1 cellular context compared by ENCODE assay signal in the genomic region with DNA sequence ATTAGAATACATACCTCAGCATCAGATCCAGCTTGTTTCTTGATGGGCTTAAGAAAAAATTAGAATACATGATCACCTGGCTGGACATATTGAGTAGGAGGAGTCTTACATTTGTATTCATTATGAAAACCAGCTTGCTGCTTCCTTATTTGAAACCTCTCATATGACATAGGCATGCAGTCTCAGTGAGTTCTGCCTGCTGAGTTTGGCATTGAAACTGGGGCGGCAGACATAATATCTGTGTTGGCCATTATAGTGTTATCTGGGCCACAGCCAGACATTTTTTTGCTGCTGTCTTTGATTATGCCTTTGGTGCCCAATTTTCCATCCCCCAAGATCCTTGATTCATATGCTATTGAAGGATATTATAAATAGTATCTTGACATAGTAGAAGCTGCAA.
TF ChIP-seq lines count a peak whose summit lies in the region.

No MANE protein-coding gene starts in this region.

TF ChIP-seq in GM23338, 12 proteins besides CTCF, POLR2A, EP300 and RAD21 (continued from another document):
- TF ChIP-seq, protein P1, sequence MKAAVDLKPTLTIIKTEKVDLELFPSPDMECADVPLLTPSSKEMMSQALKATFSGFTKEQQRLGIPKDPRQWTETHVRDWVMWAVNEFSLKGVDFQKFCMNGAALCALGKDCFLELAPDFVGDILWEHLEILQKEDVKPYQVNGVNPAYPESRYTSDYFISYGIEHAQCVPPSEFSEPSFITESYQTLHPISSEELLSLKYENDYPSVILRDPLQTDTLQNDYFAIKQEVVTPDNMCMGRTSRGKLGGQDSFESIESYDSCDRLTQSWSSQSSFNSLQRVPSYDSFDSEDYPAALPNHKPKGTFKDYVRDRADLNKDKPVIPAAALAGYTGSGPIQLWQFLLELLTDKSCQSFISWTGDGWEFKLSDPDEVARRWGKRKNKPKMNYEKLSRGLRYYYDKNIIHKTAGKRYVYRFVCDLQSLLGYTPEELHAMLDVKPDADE (IDR thresholded peaks at IDR 0.05): no peak
- TF ChIP-seq JUNB (IDR thresholded peaks at IDR 0.05; ENCODE audit: unreplicated experiment) (no peak), STAT1 (IDR thresholded peaks at IDR 0.05; ENCODE audit: unreplicated experiment) (no peak), POLR2AphosphoS5 (IDR thresholded peaks at IDR 0.05; ENCODE audit: low read depth) (no peak)
- TF ChIP-seq, protein P2, sequence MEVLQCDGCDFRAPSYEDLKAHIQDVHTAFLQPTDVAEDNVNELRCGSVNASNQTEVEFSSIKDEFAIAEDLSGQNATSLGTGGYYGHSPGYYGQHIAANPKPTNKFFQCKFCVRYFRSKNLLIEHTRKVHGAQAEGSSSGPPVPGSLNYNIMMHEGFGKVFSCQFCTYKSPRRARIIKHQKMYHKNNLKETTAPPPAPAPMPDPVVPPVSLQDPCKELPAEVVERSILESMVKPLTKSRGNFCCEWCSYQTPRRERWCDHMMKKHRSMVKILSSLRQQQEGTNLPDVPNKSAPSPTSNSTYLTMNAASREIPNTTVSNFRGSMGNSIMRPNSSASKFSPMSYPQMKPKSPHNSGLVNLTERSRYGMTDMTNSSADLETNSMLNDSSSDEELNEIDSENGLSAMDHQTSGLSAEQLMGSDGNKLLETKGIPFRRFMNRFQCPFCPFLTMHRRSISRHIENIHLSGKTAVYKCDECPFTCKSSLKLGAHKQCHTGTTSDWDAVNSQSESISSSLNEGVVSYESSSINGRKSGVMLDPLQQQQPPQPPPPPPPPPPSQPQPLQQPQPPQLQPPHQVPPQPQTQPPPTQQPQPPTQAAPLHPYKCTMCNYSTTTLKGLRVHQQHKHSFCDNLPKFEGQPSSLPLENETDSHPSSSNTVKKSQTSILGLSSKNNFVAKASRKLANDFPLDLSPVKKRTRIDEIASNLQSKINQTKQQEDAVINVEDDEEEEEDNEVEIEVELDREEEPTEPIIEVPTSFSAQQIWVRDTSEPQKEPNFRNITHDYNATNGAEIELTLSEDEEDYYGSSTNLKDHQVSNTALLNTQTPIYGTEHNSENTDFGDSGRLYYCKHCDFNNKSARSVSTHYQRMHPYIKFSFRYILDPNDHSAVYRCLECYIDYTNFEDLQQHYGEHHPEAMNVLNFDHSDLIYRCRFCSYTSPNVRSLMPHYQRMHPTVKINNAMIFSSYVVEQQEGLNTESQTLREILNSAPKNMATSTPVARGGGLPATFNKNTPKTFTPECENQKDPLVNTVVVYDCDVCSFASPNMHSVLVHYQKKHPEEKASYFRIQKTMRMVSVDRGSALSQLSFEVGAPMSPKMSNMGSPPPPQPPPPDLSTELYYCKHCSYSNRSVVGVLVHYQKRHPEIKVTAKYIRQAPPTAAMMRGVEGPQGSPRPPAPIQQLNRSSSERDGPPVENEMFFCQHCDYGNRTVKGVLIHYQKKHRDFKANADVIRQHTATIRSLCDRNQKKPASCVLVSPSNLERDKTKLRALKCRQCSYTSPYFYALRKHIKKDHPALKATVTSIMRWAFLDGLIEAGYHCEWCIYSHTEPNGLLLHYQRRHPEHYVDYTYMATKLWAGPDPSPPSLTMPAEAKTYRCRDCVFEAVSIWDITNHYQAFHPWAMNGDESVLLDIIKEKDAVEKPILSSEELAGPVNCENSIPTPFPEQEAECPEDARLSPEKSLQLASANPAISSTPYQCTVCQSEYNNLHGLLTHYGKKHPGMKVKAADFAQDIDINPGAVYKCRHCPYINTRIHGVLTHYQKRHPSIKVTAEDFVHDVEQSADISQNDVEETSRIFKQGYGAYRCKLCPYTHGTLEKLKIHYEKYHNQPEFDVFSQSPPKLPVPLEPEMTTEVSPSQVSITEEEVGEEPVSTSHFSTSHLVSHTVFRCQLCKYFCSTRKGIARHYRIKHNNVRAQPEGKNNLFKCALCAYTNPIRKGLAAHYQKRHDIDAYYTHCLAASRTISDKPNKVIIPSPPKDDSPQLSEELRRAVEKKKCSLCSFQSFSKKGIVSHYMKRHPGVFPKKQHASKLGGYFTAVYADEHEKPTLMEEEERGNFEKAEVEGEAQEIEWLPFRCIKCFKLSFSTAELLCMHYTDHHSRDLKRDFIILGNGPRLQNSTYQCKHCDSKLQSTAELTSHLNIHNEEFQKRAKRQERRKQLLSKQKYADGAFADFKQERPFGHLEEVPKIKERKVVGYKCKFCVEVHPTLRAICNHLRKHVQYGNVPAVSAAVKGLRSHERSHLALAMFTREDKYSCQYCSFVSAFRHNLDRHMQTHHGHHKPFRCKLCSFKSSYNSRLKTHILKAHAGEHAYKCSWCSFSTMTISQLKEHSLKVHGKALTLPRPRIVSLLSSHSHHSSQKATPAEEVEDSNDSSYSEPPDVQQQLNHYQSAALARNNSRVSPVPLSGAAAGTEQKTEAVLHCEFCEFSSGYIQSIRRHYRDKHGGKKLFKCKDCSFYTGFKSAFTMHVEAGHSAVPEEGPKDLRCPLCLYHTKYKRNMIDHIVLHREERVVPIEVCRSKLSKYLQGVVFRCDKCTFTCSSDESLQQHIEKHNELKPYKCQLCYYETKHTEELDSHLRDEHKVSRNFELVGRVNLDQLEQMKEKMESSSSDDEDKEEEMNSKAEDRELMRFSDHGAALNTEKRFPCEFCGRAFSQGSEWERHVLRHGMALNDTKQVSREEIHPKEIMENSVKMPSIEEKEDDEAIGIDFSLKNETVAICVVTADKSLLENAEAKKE (CRISPR knock-in tag; IDR thresholded peaks at IDR 0.05): no peak
TF ChIP-seq in GM23338: peak in this region for 0.
